In genomic region chr1:89605692-89606091, GRCh38 we compare ENCODE assay signal across 12 cellular contexts. TPM values are rescaled to one million over a fixed set of nuclear protein-coding genes. Genes with fewer than 3 reads are reported as not detected.
A peak's percentile ranks its signal among the peaks of the same experiment; 100 is the strongest.
DNase-seq lines count a peak whose midpoint lies in the region; ATAC-seq lines count a peak whose summit lies in the region.
"Had no signal": no experiment of that assay in that cellular context is flagged by ENCODE, and none has a peak within 500 bp of the region (broad histone marks: within the 10 kb centered on the region; RNA-seq: fewer than 3 reads in every experiment).

No MANE protein-coding gene starts in this region.

- no peak for DNase-seq in activated T-cell treated with anti-CD3 and anti-CD28 coated beads, Interleukin-2, amount 50 U/mL, for 24 hours
- DNase-seq in activated T-cell treated with anti-CD3 and anti-CD28 coated beads, Interleukin-2, amount 50 U/mL, for 4 hours: no peak
- DNase-seq in SJCRH30: peak; percentile 72 to 75
- no peak for DNase-seq in effector memory CD8-positive, alpha-beta T cell
- no peak for DNase-seq in stimulated activated effector memory CD8-positive, alpha-beta T cell treated with anti-CD3 and anti-CD28 coated beads, Interleukin-12 subunit alpha, Interleukin-12 subunit beta, amount 100 ng/mL, for 72 hours (ENCODE audit: low spot score in 2 of 2)
- DNase-seq in NCI-H748 (lab: John Stamatoyannopoulos, UW; ENCODE audit: unreplicated experiment): no peak
- DNase-seq in activated naive CD4-positive, alpha-beta T cell treated with Interleukin-2 at 50 U/mL for 16 hours: no peak
- DNase-seq: activated B cell treated with CpG ODN at 0.5 μM for 24 hours, NCI-H526 treated with DMSO at 0.1 percent for 48 hours had no signal

- H3K27ac Mint-ChIP-seq in activated T-cell treated with anti-CD3 and anti-CD28 coated beads, Interleukin-2, amount 50 U/mL, for 24 hours: peak overlapping the region; percentile 100
- peak overlapping the region; percentile 96 to 97 for H3K27ac Mint-ChIP-seq in effector memory CD8-positive, alpha-beta T cell
- H3K27ac Mint-ChIP-seq in stimulated activated effector memory CD8-positive, alpha-beta T cell treated with anti-CD3 and anti-CD28 coated beads, Interleukin-12 subunit alpha, Interleukin-12 subunit beta, amount 100 ng/mL, for 72 hours: peak overlapping the region; percentile 99
- H3K27ac Mint-ChIP-seq: activated B cell treated with CpG ODN at 0.5 μM for 24 hours had no signal

- H3K36me3 Mint-ChIP-seq in activated T-cell treated with anti-CD3 and anti-CD28 coated beads, Interleukin-2, amount 50 U/mL, for 24 hours (ENCODE audit: low read depth): peaks cover 47% of the 10 kb centered on the region
- H3K36me3 Mint-ChIP-seq in activated T-cell treated with anti-CD3 and anti-CD28 coated beads, Interleukin-2, amount 50 U/mL, for 4 hours (ENCODE audit: insufficient read depth): peaks cover 12% of the 10 kb centered on the region
- peaks cover 23% of the 10 kb centered on the region for H3K36me3 Mint-ChIP-seq in effector memory CD8-positive, alpha-beta T cell (ENCODE audit: insufficient read depth)
- H3K36me3 Mint-ChIP-seq in stimulated activated effector memory CD8-positive, alpha-beta T cell treated with anti-CD3 and anti-CD28 coated beads, Interleukin-12 subunit alpha, Interleukin-12 subunit beta, amount 100 ng/mL, for 72 hours: peaks cover 48% of the 10 kb centered on the region

- H3K4me3 Mint-ChIP-seq in activated T-cell treated with anti-CD3 and anti-CD28 coated beads, Interleukin-2, amount 50 U/mL, for 24 hours: peak overlapping the region; percentile 79
- no peak overlapping the region for H3K4me3 Mint-ChIP-seq in activated T-cell treated with anti-CD3 and anti-CD28 coated beads, Interleukin-2, amount 50 U/mL, for 4 hours
- no peak overlapping the region for H3K4me3 Mint-ChIP-seq in effector memory CD8-positive, alpha-beta T cell
- H3K4me3 Mint-ChIP-seq in stimulated activated effector memory CD8-positive, alpha-beta T cell treated with anti-CD3 and anti-CD28 coated beads, Interleukin-12 subunit alpha, Interleukin-12 subunit beta, amount 100 ng/mL, for 72 hours: peak overlapping the region; percentile 84

- no peak overlapping the region for H3K27ac ChIP-seq in SJCRH30

- no peak overlapping the region for H3K4me3 ChIP-seq in SJCRH30
- H3K4me3 ChIP-seq: HAP-1, skin epidermis had no signal

- peaks cover 9% of the 10 kb centered on the region for H3K4me1 ChIP-seq in SJCRH30
- H3K4me1 ChIP-seq: HAP-1 had no signal

- H3K4me1 Mint-ChIP-seq in activated T-cell treated with anti-CD3 and anti-CD28 coated beads, Interleukin-2, amount 50 U/mL, for 24 hours (ENCODE audit: low read depth): peaks cover 98% of the 10 kb centered on the region
- H3K4me1 Mint-ChIP-seq in activated T-cell treated with anti-CD3 and anti-CD28 coated beads, Interleukin-2, amount 50 U/mL, for 4 hours (ENCODE audit: low read depth): peaks cover 95% of the 10 kb centered on the region
- peaks cover 55 to 62% of the 10 kb centered on the region in 2 donors for H3K4me1 Mint-ChIP-seq in effector memory CD8-positive, alpha-beta T cell (ENCODE audit: low read depth in 2 of 2)
- peaks cover 97% of the 10 kb centered on the region for H3K4me1 Mint-ChIP-seq in stimulated activated effector memory CD8-positive, alpha-beta T cell treated with anti-CD3 and anti-CD28 coated beads, Interleukin-12 subunit alpha, Interleukin-12 subunit beta, amount 100 ng/mL, for 72 hours

- no peaks in the 10 kb centered on the region for H3K36me3 ChIP-seq in SJCRH30
- H3K36me3 ChIP-seq: HAP-1 had no signal

- H3K9me3 Mint-ChIP-seq in activated T-cell treated with anti-CD3 and anti-CD28 coated beads, Interleukin-2, amount 50 U/mL, for 24 hours: no peaks in the 10 kb centered on the region
- no peaks in the 10 kb centered on the region for H3K9me3 Mint-ChIP-seq in activated T-cell treated with anti-CD3 and anti-CD28 coated beads, Interleukin-2, amount 50 U/mL, for 4 hours
- H3K9me3 Mint-ChIP-seq in effector memory CD8-positive, alpha-beta T cell: no peaks in the 10 kb centered on the region
- H3K9me3 Mint-ChIP-seq in stimulated activated effector memory CD8-positive, alpha-beta T cell treated with anti-CD3 and anti-CD28 coated beads, Interleukin-12 subunit alpha, Interleukin-12 subunit beta, amount 100 ng/mL, for 72 hours: no peaks in the 10 kb centered on the region
- H3K9me3 Mint-ChIP-seq: activated B cell treated with CpG ODN at 0.5 μM for 24 hours had no signal

- ATAC-seq in activated T-cell treated with anti-CD3 and anti-CD28 coated beads, Interleukin-2, amount 50 U/mL, for 4 hours: no peak
- ATAC-seq in effector memory CD8-positive, alpha-beta T cell (replicated peaks): no peak
- ATAC-seq in stimulated activated effector memory CD8-positive, alpha-beta T cell treated with anti-CD3 and anti-CD28 coated beads, Interleukin-12 subunit alpha, Interleukin-12 subunit beta, amount 100 ng/mL, for 72 hours: no peak
- ATAC-seq in GM18498 (IDR thresholded peaks at IDR 0.05; ENCODE audit: unreplicated experiment): no peak

- H3K27me3 Mint-ChIP-seq in activated T-cell treated with anti-CD3 and anti-CD28 coated beads, Interleukin-2, amount 50 U/mL, for 24 hours: no peaks in the 10 kb centered on the region
- no peaks in the 10 kb centered on the region for H3K27me3 Mint-ChIP-seq in activated T-cell treated with anti-CD3 and anti-CD28 coated beads, Interleukin-2, amount 50 U/mL, for 4 hours (ENCODE audit: low read depth)
- no peaks in the 10 kb centered on the region for H3K27me3 Mint-ChIP-seq in effector memory CD8-positive, alpha-beta T cell
- H3K27me3 Mint-ChIP-seq: activated B cell treated with CpG ODN at 0.5 μM for 24 hours had no signal

- H3K9me3 ChIP-seq in SJCRH30 (replicated peaks): no peaks in the 10 kb centered on the region
- H3K9me3 ChIP-seq: HAP-1 had no signal

- H3K27me3 ChIP-seq in SJCRH30: no peaks in the 10 kb centered on the region

RNA-seq across cellular contexts. Expression of gene LRRC8C, which starts 27.2 kb away (rescaled TPM):
- 10 to 100 TPM; 59.0 to 78.1 (median 74.3) TPM for total RNA-seq in activated T-cell treated with anti-CD3 and anti-CD28 coated beads, Interleukin-2, amount 50 U/mL, for 4 hours
- total RNA-seq in SJCRH30 (2014; rRNA removed; shearing (Covaris generic)): 3.4 and 3.6 TPM in 2 replicates

Comparison
In these comparisons a context has a peak if more than half of its experiments do, and no peak if none do; other contexts are left out.
1. H3K4me3 Mint-ChIP-seq: peak in activated T-cell treated with anti-CD3 and anti-CD28 coated beads, Interleukin-2, amount 50 U/mL, for 24 hours (single experiment) and stimulated activated effector memory CD8-positive, alpha-beta T cell treated with anti-CD3 and anti-CD28 coated beads, Interleukin-12 subunit alpha, Interleukin-12 subunit beta, amount 100 ng/mL, for 72 hours (single experiment); none in activated T-cell treated with anti-CD3 and anti-CD28 coated beads, Interleukin-2, amount 50 U/mL, for 4 hours (single experiment) and effector memory CD8-positive, alpha-beta T cell (0 of 2).
2. DNase-seq: peak in SJCRH30 (2 of 2); none in activated T-cell treated with anti-CD3 and anti-CD28 coated beads, Interleukin-2, amount 50 U/mL, for 24 hours (single experiment), activated T-cell treated with anti-CD3 and anti-CD28 coated beads, Interleukin-2, amount 50 U/mL, for 4 hours (single experiment), effector memory CD8-positive, alpha-beta T cell (0 of 3), stimulated activated effector memory CD8-positive, alpha-beta T cell treated with anti-CD3 and anti-CD28 coated beads, Interleukin-12 subunit alpha, Interleukin-12 subunit beta, amount 100 ng/mL, for 72 hours (0 of 2), NCI-H748 (single experiment) and activated naive CD4-positive, alpha-beta T cell treated with Interleukin-2 at 50 U/mL for 16 hours (single experiment).
3. RNA of gene LRRC8C, which starts 27.2 kb away (total RNA-seq): 59.0 to 78.1 TPM in activated T-cell treated with anti-CD3 and anti-CD28 coated beads, Interleukin-2, amount 50 U/mL, for 4 hours; 3.4 to 3.6 TPM in SJCRH30; every median in the first group is over 10 times any median in the second.
4. Peak in every context shown above with its lines, with median percentiles within 50 percentile points of each other: H3K27ac Mint-ChIP-seq.